In the genomic region with DNA sequence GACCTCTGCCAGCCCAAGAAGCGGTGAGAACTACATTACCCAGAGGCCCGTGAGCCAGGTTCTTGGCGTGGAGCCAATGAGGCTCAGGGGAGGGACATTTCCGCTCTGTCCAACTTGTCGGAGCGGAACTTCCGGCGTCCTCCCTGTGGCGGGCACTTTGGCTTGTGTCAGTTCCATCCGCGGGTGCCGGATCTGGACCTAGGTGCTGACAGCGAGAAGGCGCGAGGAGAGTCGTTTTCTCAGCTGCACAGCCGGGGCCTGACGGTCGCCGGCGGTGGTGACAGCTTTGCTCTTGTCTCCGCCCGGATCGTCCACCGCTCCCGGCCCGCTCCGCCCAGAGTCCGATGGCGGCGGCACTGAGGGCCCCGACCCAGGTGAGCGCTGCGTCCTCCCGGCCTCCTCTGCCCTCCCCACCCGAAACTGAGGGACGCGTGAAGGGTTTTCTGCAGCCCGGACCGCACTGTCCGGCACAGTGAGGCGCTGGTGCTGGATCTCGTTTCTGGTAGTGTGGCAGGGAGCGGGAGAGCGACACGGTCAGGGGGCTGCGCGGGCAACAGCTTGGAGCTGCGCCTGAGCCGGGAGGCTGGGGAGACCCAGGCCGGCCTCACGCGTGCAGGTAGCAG, we compare ENCODE assay signal across 8 cellular contexts. TPM values are rescaled to one million over a fixed set of nuclear protein-coding genes. Genes with fewer than 3 reads are reported as not detected.
DNase-seq lines count a peak whose midpoint lies in the region; ATAC-seq and TF ChIP-seq lines count a peak whose summit lies in the region.

TSS of gene ZNF530 (plus strand) at position 125 of the 623 bp plus-strand sequence. CDS start 4,461 bp downstream, outside the sequence.

- no peak within 1 kb of the TSS for H3K27ac Mint-ChIP-seq in chondrocyte (ENCODE audit: unreplicated experiment)

- H3K4me3 ChIP-seq in AG04450 (ENCODE audit: low read depth, low read length) (peak within 1 kb of the TSS; percentile 88), kidney epithelial cell (ENCODE audit: low read depth, low read length) (peak within 1 kb of the TSS; percentile 69)

- peaks cover 15% of the 10 kb centered on the region for H3K4me1 Mint-ChIP-seq in chondrocyte (ENCODE audit: low read depth)

- no peaks in the 10 kb centered on the region for H3K27me3 Mint-ChIP-seq in chondrocyte (ENCODE audit: low read depth)

- TF ChIP-seq CTCF in AG04450 (IDR thresholded peaks at IDR 0.05; ENCODE audit: low read depth, low read length) (no peak), chondrocyte (IDR thresholded peaks at IDR 0.05) (peak; percentile 34), kidney epithelial cell (IDR thresholded peaks at IDR 0.05; ENCODE audit: insufficient read depth, low read length, poor library complexity, severe bottlenecking) (no peak)

- peak within 1 kb of the TSS; percentile 79 for H3K4me3 Mint-ChIP-seq in chondrocyte (ENCODE audit: unreplicated experiment)

- DNase-seq in AG04450 (ENCODE audit: low read depth, low spot score), result peak; percentile 81
- DNase-seq in NCI-H345 (lab: John Stamatoyannopoulos, UW), result peak; percentile 90
- DNase-seq in activated CD4-positive, alpha-beta T cell treated with anti-CD3 and anti-CD28 coated beads for 1 hour, result peak; percentile 72
- peak; percentile 95 for DNase-seq in chondrocyte (ENCODE audit: low spot score)
- DNase-seq in kidney epithelial cell (ENCODE audit: low read depth), result peak; percentile 65
- peak; percentile 93 for DNase-seq in stimulated activated CD4-positive, alpha-beta T cell treated with anti-CD3 and anti-CD28 coated beads, Interleukin-15, amount 100 ng/mL, for 24 hours

- no peak within 1 kb of the TSS for H3K27ac ChIP-seq in AG04450 (ENCODE audit: low read depth, low read length)

- ATAC-seq in GM18907 (IDR thresholded peaks at IDR 0.05; ENCODE audit: unreplicated experiment) (peak; percentile 93), HG03175 (IDR thresholded peaks at IDR 0.05; ENCODE audit: unreplicated experiment) (peak; percentile 95)

- POLR2A ChIA-PET in AG04450 (lab: Yijun Ruan, JAX), result no interaction called here

- no peaks in the 10 kb centered on the region; the same call in none of the 2 replicates for H3K9me3 ChIP-seq in AG04450 (ENCODE audit: control insufficient read depth, insufficient read depth, low read length)

- CTCF ChIA-PET in AG04450 (lab: Charles Lee), result no interaction called here

- peaks cover 33% of the 10 kb centered on the region for H3K9me3 Mint-ChIP-seq in chondrocyte (ENCODE audit: low read depth)

- H3K36me3 ChIP-seq in kidney epithelial cell (ENCODE audit: control insufficient read depth, insufficient read depth, low read length), result no peaks in the 10 kb centered on the region

- no peaks in the 10 kb centered on the region for H3K27me3 ChIP-seq in AG04450 (ENCODE audit: control insufficient read depth, insufficient read depth, low read length)
- no peaks in the 10 kb centered on the region for H3K27me3 ChIP-seq in kidney epithelial cell (ENCODE audit: control insufficient read depth, insufficient read depth, low read length)

- H3K36me3 Mint-ChIP-seq in chondrocyte (ENCODE audit: low read depth), result peaks cover 18% of the 10 kb centered on the region

RNA-seq across cellular contexts. Expression of gene ZNF530, which starts in this region (rescaled TPM):
- polyA plus RNA-seq in AG04450 (2011; rRNA removed), result 1.3 and 1.5 TPM in 2 replicates
- 1.4 and 2.3 TPM in 2 replicates for polyA minus RNA-seq in AG04450 (2011; rRNA and poly(A)+ RNA removed)
- total RNA-seq in chondrocyte (1.4 to 3.4 TPM (median 2.2 TPM) in 3 replicates), kidney epithelial cell (3.2 and 6.6 TPM in 2 replicates)
